In genomic region chr4:165410214-165410613, GRCh38 we compare ENCODE assay signal across 18 cellular contexts. TPM values are rescaled to one million over a fixed set of nuclear protein-coding genes. Genes with fewer than 3 reads are reported as not detected.
A peak's percentile ranks its signal among the peaks of the same experiment; 100 is the strongest.
DNase-seq lines count a peak whose midpoint lies in the region; ATAC-seq, FAIRE-seq and TF ChIP-seq lines count a peak whose summit lies in the region.
"Had no signal": no experiment of that assay in that cellular context is flagged by ENCODE, and none has a peak within 500 bp of the region (broad histone marks: within the 10 kb centered on the region; RNA-seq: fewer than 3 reads in every experiment).

No MANE protein-coding gene starts in this region.

- no peak overlapping the region for H3K4me3 ChIP-seq in right atrium auricular region
- H3K4me3 ChIP-seq: HAP-1 had no signal

- POLR2A ChIA-PET in T-cell (lab: Charles Lee), result no interaction called here

- H3K27ac ChIP-seq in right atrium auricular region, result no peak overlapping the region

- no peak overlapping the region for H3K4me3 Mint-ChIP-seq in T-cell
- H3K4me3 Mint-ChIP-seq: CD4-positive, alpha-beta memory T cell had no signal

- H3K27me3 ChIP-seq in right atrium auricular region, result no peaks in the 10 kb centered on the region

- H3K36me3 Mint-ChIP-seq in T-cell, result no peaks in the 10 kb centered on the region
- H3K36me3 Mint-ChIP-seq: CD4-positive, alpha-beta memory T cell had no signal

- no peak for DNase-seq in left ventricle myocardium superior
- DNase-seq in right atrium auricular region (ENCODE audit: low spot score), result no peak
- peak; percentile 56 for DNase-seq in NCI-H1105 treated with DMSO at 0.1 percent for 48 hours (lab: John Stamatoyannopoulos, UW)
- DNase-seq in NCI-H446 (lab: John Stamatoyannopoulos, UW), result peak; percentile 22 to 38
- no peak for DNase-seq in kidney tubule cell (ENCODE audit: low spot score)
- no peak for DNase-seq in T-cell
- DNase-seq: C1 segment of cervical spinal cord; Caco-2; CD4-positive, alpha-beta memory T cell; DMS153; GF-D8; GOT3 had no signal

- intact Hi-C loops in left ventricle myocardium superior (cut with micrococcal nuclease), result no loop called here

- H3K27ac Mint-ChIP-seq in T-cell, result no peak overlapping the region
- H3K27ac Mint-ChIP-seq: CD4-positive, alpha-beta memory T cell had no signal

- no peaks in the 10 kb centered on the region for H3K4me1 ChIP-seq in right atrium auricular region
- H3K4me1 ChIP-seq: Caco-2, HAP-1 had no signal

- ATAC-seq in left ventricle myocardium superior (peak; percentile 41), T-cell (replicated peaks in 1 of 4) (no peak), HG03135 (IDR thresholded peaks at IDR 0.05; ENCODE audit: unreplicated experiment) (no peak)

- no peaks in the 10 kb centered on the region for H3K36me3 ChIP-seq in right atrium auricular region
- H3K36me3 ChIP-seq: HAP-1 had no signal

- TF ChIP-seq CTCF in right atrium auricular region (IDR thresholded peaks at IDR 0.05), result no peak

- CTCF ChIA-PET in T-cell (lab: Charles Lee), result no interaction called here

- no peaks in the 10 kb centered on the region for H3K9me3 Mint-ChIP-seq in T-cell

- peak; percentile 92 for FAIRE-seq in islet of Langerhans (lab: Jason Lieb, UNC)
- FAIRE-seq: GM12891, GM18507, H54 had no signal

- no peaks in the 10 kb centered on the region for H3K9me3 ChIP-seq in right atrium auricular region
- H3K9me3 ChIP-seq: Caco-2, HAP-1 had no signal

- peaks cover 11 to 13% of the 10 kb centered on the region in 2 donors for H3K27me3 Mint-ChIP-seq in T-cell

- H3K4me1 Mint-ChIP-seq in T-cell, result no peaks in the 10 kb centered on the region
- H3K4me1 Mint-ChIP-seq: CD4-positive, alpha-beta memory T cell had no signal

RNA-seq across cellular contexts. Expression of gene CPE, which starts 31.4 kb away (rescaled TPM):
- total RNA-seq in left ventricle myocardium superior, result 64.3 TPM
- total RNA-seq in right atrium auricular region, result 10 to 100 TPM; 56.8 to 93.6 TPM
- under 1 TPM in 2 of 5 donors, not detected in 3; 0.13 to 0.16 TPM for total RNA-seq in T-cell
- total RNA-seq: CD4-positive, alpha-beta memory T cell had no signal

Comparison
In these comparisons a context has a peak if more than half of its experiments do, and no peak if none do; other contexts are left out.
1. DNase-seq: peak in NCI-H1105 treated with DMSO at 0.1 percent for 48 hours (single experiment) and NCI-H446 (2 of 2); none in left ventricle myocardium superior (single experiment), right atrium auricular region (single experiment), kidney tubule cell (single experiment) and T-cell (0 of 34).
2. RNA of gene CPE, which starts 31.4 kb away (total RNA-seq): 56.8 to 93.6 TPM in right atrium auricular region and 64.3 TPM in left ventricle myocardium superior (single experiment); 0.13 to 0.16 TPM in T-cell; every median in the first group is over 10 times any median in the second.